In the genomic region with DNA sequence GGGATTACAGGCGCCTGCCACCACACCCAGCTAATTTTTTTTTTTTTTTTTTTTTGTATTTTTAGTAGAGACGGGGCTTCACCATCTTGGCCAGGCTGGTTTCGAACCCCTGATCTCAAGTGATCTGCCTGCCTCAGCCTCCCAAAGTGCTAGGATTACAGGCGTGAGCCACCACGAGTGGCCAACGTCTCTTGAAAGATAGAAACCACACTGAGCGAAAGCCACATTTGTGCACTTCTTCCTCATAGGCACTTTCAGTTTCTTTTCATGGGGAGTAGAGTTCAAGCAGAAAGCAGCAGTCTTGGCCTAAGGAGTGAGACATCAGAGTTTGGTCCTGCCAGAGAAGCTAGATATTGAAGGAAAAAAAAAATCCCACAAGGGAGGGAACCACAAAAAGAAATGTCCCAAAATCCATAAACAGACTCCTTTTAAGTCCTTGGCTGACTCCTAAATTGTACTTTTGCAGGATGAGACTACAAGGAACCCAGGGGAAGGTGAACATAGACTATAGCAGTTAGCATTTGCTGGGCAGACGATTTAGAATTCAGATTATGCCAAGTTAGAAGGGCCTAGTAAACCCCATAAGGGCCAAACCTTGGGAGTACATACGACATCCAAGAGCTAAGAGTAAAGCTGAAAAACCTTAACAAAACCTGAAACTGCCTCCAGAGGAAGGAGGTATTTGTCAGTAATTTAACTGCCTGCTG, we compare ENCODE assay signal across 9 cellular contexts. TPM values are rescaled to one million over a fixed set of nuclear protein-coding genes. Genes with fewer than 3 reads are reported as not detected.
DNase-seq lines count a peak whose midpoint lies in the region; ATAC-seq and TF ChIP-seq lines count a peak whose summit lies in the region.
"Had no signal": no experiment of that assay in that cellular context is flagged by ENCODE, and none has a peak within 500 bp of the region (broad histone marks: within the 10 kb centered on the region; RNA-seq: fewer than 3 reads in every experiment).

No MANE protein-coding gene starts in this region.

- H2AFZ ChIP-seq in hepatocyte: no peak overlapping the region

- 97% methylated on average over 9 of the region's 9 CpGs for WGBS in hepatocyte (ENCODE audit: low lambda C conversion rate, missing lambda C conversion rate)

- DNase-seq in GM10248 (ENCODE audit: extremely low spot score): peak; percentile 62
- peak; percentile 81 to 94 for DNase-seq in NOMO-1 (lab: John Stamatoyannopoulos, UW; ENCODE audit: unreplicated experiment in 2 of 2)
- peak; percentile 11 for DNase-seq in brain microvascular endothelial cell
- peak; percentile 4 to 13 (median 8) for DNase-seq in stimulated activated CD4-positive, alpha-beta T cell treated with anti-CD3 and anti-CD28 coated beads, TNF-alpha, amount 100 ng/mL, for 4 hours (ENCODE audit: low read depth in 3 of 3)
- no peak for DNase-seq in effector CD8-positive, alpha-beta T cell (lab: John Stamatoyannopoulos, UW)
- DNase-seq in middle frontal gyrus (ENCODE audit: extremely low spot score, low spot score): no peak
- no peak for DNase-seq in hepatocyte (ENCODE audit: low spot score)

- H3K4me2 ChIP-seq in hepatocyte: no peak overlapping the region

- H3K4me3 ChIP-seq in brain microvascular endothelial cell (ENCODE audit: low read depth, low read length): no peak overlapping the region
- H3K4me3 ChIP-seq in hepatocyte: no peak overlapping the region
- H3K4me3 ChIP-seq: lung had no signal

- no peaks in the 10 kb centered on the region for H3K9me2 ChIP-seq in hepatocyte (replicated peaks; ENCODE audit: insufficient read depth)

- ATAC-seq in GM21825 (IDR thresholded peaks at IDR 0.05; ENCODE audit: unreplicated experiment): peak; percentile 92

- CTCF ChIA-PET in GM10248 (lab: Yijun Ruan, JAX): interaction anchor here (0.7 to 1.8 kb wide), 7 partner anchors 9 to 266 kb away, joined by 3 to 12 read pairs (median 3); a partner anchor contains a TSS

- H3K27me3 ChIP-seq in brain microvascular endothelial cell (replicated peaks): no peaks in the 10 kb centered on the region
- no peaks in the 10 kb centered on the region for H3K27me3 ChIP-seq in hepatocyte

- POLR2A ChIA-PET in GM10248 (lab: Yijun Ruan, JAX): interaction anchor here (0.6 kb wide), 1 partner anchor 20 kb away, joined by 3 read pairs; no protein-coding TSS in a partner anchor

- H3K27ac ChIP-seq in brain microvascular endothelial cell (peak overlapping the region; percentile 82), hepatocyte (no peak overlapping the region)

- H3K79me2 ChIP-seq in hepatocyte: no peaks in the 10 kb centered on the region

- in situ Hi-C loops in brain microvascular endothelial cell (cut with HindIII; ENCODE audit: low pct_ligation_motif_present, low sequenced_read_pairs): no loop called here

- peaks cover 11% of the 10 kb centered on the region for H3K4me1 ChIP-seq in hepatocyte (ENCODE audit: insufficient read depth)

- no peak for TF ChIP-seq CTCF in GM10248 (IDR thresholded peaks at IDR 0.05; ENCODE audit: control extremely low read depth, extremely low read depth, low read depth, missing control alignments)
- TF ChIP-seq CTCF in brain microvascular endothelial cell (IDR thresholded peaks at IDR 0.05; ENCODE audit: low read depth, low read length, missing control alignments): no peak
- TF ChIP-seq CTCF in hepatocyte (IDR thresholded peaks at IDR 0.05; ENCODE audit: poor library complexity): no peak

- H3K36me3 ChIP-seq in brain microvascular endothelial cell (replicated peaks) (no peaks in the 10 kb centered on the region), hepatocyte (replicated peaks; ENCODE audit: insufficient read depth, low read depth) (no peaks in the 10 kb centered on the region)

- no peaks in the 10 kb centered on the region for H4K20me1 ChIP-seq in hepatocyte (ENCODE audit: insufficient read depth, poor library complexity, severe bottlenecking)

- no peaks in the 10 kb centered on the region for H3K9me3 ChIP-seq in hepatocyte (ENCODE audit: low read depth)

RNA-seq across cellular contexts. Expression of a gene that starts 43.9 kb away (rescaled TPM):
- total RNA-seq in hepatocyte: 9.8 and 14.1 TPM in 2 replicates
- polyA plus RNA-seq in hepatocyte: 12.6 and 20.1 TPM in 2 replicates

RNA-seq across cellular contexts. Expression of a gene that starts 55.9 kb away (rescaled TPM):
- total RNA-seq in hepatocyte: 11.2 and 15.3 TPM in 2 replicates
- polyA plus RNA-seq in hepatocyte: 13.5 and 13.7 TPM in 2 replicates

Comparison
In these comparisons a context has a peak if more than half of its experiments do, and no peak if none do; other contexts are left out.
1. DNase-seq: peak in GM10248 (single experiment), NOMO-1 (2 of 2), brain microvascular endothelial cell (single experiment) and stimulated activated CD4-positive, alpha-beta T cell treated with anti-CD3 and anti-CD28 coated beads, TNF-alpha, amount 100 ng/mL, for 4 hours (3 of 3); none in effector CD8-positive, alpha-beta T cell (single experiment), middle frontal gyrus (single experiment) and hepatocyte (single experiment).